In genomic region chr5:169719360-169720314, GRCh38 we compare ENCODE assay signal across 13 cellular contexts.
DNase-seq lines count a peak whose midpoint lies in the region; ATAC-seq and TF ChIP-seq lines count a peak whose summit lies in the region.
"Had no signal": no experiment of that assay in that cellular context is flagged by ENCODE, and none has a peak within 500 bp of the region (broad histone marks: within the 10 kb centered on the region; RNA-seq: fewer than 3 reads in every experiment).

No MANE protein-coding gene starts in this region.

- CTCF ChIA-PET in activated CD4-positive, alpha-beta T cell treated with anti-CD3 and anti-CD28 coated beads, Interleukin-2, amount 10 ng/mL, durations not matched to agents 7 days and 5 days (lab: Charles Lee) = interaction anchor here (1.5 kb wide), 1 partner anchor 10 kb away, joined by 3 read pairs; no protein-coding TSS in a partner anchor

- H3K27me3 Mint-ChIP-seq in activated CD4-positive, alpha-beta T cell treated with anti-CD3 and anti-CD28 coated beads, Interleukin-2, amount 10 ng/mL, durations not matched to agents 7 days and 5 days = no peaks in the 10 kb centered on the region
- H3K27me3 Mint-ChIP-seq: dendritic cell treated with granulocyte-macrophage colony-stimulating factor and Interleukin-4, amounts not matched to agents 40 ng/mL and 50 ng/mL, for 4 days had no signal

- H3K4me3 ChIP-seq in WERI-Rb-1 (ENCODE audit: low read depth, low read length) (no peak overlapping the region), spleen (no peak overlapping the region), BE2C (ENCODE audit: low read depth, low read length) (no peak overlapping the region)
- H3K4me3 ChIP-seq: right lobe of liver had no signal

- ATAC-seq in GM18502 (IDR thresholded peaks at IDR 0.05; ENCODE audit: poor library complexity, unreplicated experiment) (peak; percentile 74), GM19438 (IDR thresholded peaks at IDR 0.05; ENCODE audit: low read depth, unreplicated experiment) (peak; percentile 66), HG02840 (IDR thresholded peaks at IDR 0.05; ENCODE audit: low FRiP score, unreplicated experiment) (peak; percentile 75), HG03558 (IDR thresholded peaks at IDR 0.05; ENCODE audit: extremely low read depth, unreplicated experiment) (peak; percentile 46)
- ATAC-seq: HCT116, right lobe of liver had no signal

- POLR2A ChIA-PET in activated CD4-positive, alpha-beta T cell treated with anti-CD3 and anti-CD28 coated beads, Interleukin-2, amount 10 ng/mL, durations not matched to agents 7 days and 5 days (lab: Charles Lee) = no interaction called here

- WGBS in spleen, 5 donors = 76 to 85% (median 81%) methylated on average over 7 of the region's 7 CpGs

- no peak overlapping the region for H3K27ac Mint-ChIP-seq in activated CD4-positive, alpha-beta T cell treated with anti-CD3 and anti-CD28 coated beads, Interleukin-2, amount 10 ng/mL, durations not matched to agents 7 days and 5 days
- H3K27ac Mint-ChIP-seq: dendritic cell treated with granulocyte-macrophage colony-stimulating factor and Interleukin-4, amounts not matched to agents 40 ng/mL and 50 ng/mL, for 4 days; T-helper 1 cell treated with Interleukin-12 subunit alpha and Interleukin-12 subunit beta and Interleukin-4 antibody, amounts not matched to agents 30 μg/mL and 1 μg/mL, for 36 hours had no signal

- H3K27ac ChIP-seq in WERI-Rb-1 (no peak overlapping the region), spleen (no peak overlapping the region)
- H3K27ac ChIP-seq: right lobe of liver had no signal

- no peaks in the 10 kb centered on the region for H3K9me3 ChIP-seq in WERI-Rb-1 (ENCODE audit: severe bottlenecking)
- H3K9me3 ChIP-seq in spleen = no peaks in the 10 kb centered on the region
- H3K9me3 ChIP-seq in BE2C = no peaks in the 10 kb centered on the region
- H3K9me3 ChIP-seq: right lobe of liver had no signal

- peaks cover 90% of the 10 kb centered on the region for H3K36me3 Mint-ChIP-seq in activated CD4-positive, alpha-beta T cell treated with anti-CD3 and anti-CD28 coated beads, Interleukin-2, amount 10 ng/mL, durations not matched to agents 7 days and 5 days (ENCODE audit: low read depth)

- TF ChIP-seq CTCF in WERI-Rb-1 (IDR thresholded peaks at IDR 0.05; ENCODE audit: low read depth, low read length) (no peak), spleen (IDR thresholded peaks at IDR 0.05 in 8 of 11, conservative IDR thresholded peaks at IDR 0.05 in 3 of 11) (no peak), BE2C (IDR thresholded peaks at IDR 0.05; ENCODE audit: low read depth, low read length) (no peak)

- H3K9me3 Mint-ChIP-seq in activated CD4-positive, alpha-beta T cell treated with anti-CD3 and anti-CD28 coated beads, Interleukin-2, amount 10 ng/mL, durations not matched to agents 7 days and 5 days = no peaks in the 10 kb centered on the region
- H3K9me3 Mint-ChIP-seq: T-helper 1 cell treated with Interleukin-12 subunit alpha and Interleukin-12 subunit beta and Interleukin-4 antibody, amounts not matched to agents 30 μg/mL and 1 μg/mL, for 36 hours had no signal

- no peak overlapping the region for H3K4me3 Mint-ChIP-seq in activated CD4-positive, alpha-beta T cell treated with anti-CD3 and anti-CD28 coated beads, Interleukin-2, amount 10 ng/mL, durations not matched to agents 7 days and 5 days
- H3K4me3 Mint-ChIP-seq: dendritic cell treated with granulocyte-macrophage colony-stimulating factor and Interleukin-4, amounts not matched to agents 40 ng/mL and 50 ng/mL, for 4 days; T-helper 1 cell treated with Interleukin-12 subunit alpha and Interleukin-12 subunit beta and Interleukin-4 antibody, amounts not matched to agents 30 μg/mL and 1 μg/mL, for 36 hours had no signal

- DNase-seq in WERI-Rb-1 = no peak
- no peak for DNase-seq in activated CD4-positive, alpha-beta T cell treated with anti-CD3 and anti-CD28 coated beads, Interleukin-2, amount 10 ng/mL, durations not matched to agents 7 days and 5 days
- DNase-seq in spleen = no peak
- DNase-seq in BE2C = no peak
- DNase-seq: NCI-H2029 treated with DMSO at 0.1 percent for 48 hours, right lobe of liver had no signal

- no peak for TF ChIP-seq POLR2A in spleen (IDR thresholded peaks at IDR 0.05)

- no peaks in the 10 kb centered on the region for H3K36me3 ChIP-seq in WERI-Rb-1
- peaks cover 0 to 100% (median 77%) of the 10 kb centered on the region in 6 donors for H3K36me3 ChIP-seq in spleen
- no peaks in the 10 kb centered on the region for H3K36me3 ChIP-seq in BE2C
- H3K36me3 ChIP-seq: right lobe of liver had no signal

- H3K4me1 ChIP-seq in spleen (peaks cover 0 to 26% (median 8%) of the 10 kb centered on the region in 6 donors), BE2C (no peaks in the 10 kb centered on the region)
- H3K4me1 ChIP-seq: right lobe of liver had no signal

- H3K4me1 Mint-ChIP-seq in activated CD4-positive, alpha-beta T cell treated with anti-CD3 and anti-CD28 coated beads, Interleukin-2, amount 10 ng/mL, durations not matched to agents 7 days and 5 days = no peaks in the 10 kb centered on the region

- H3K27me3 ChIP-seq in WERI-Rb-1 (ENCODE audit: insufficient read depth, low read depth, severe bottlenecking) (peaks cover 52% of the 10 kb centered on the region), spleen (replicated peaks in 1 of 7) (no peaks in the 10 kb centered on the region), BE2C (no peaks in the 10 kb centered on the region; the same call in 1 of the 2 replicates)
- H3K27me3 ChIP-seq: right lobe of liver had no signal

- intact Hi-C loops in spleen (cut with DNase I; ENCODE audit: low total_unique reads) = no loop called here
